Comparison of ENCODE assay signal across 8 cellular contexts in genomic region chr10:119283818-119284217, GRCh38.
DNase-seq lines count a peak whose midpoint lies in the region; ATAC-seq and TF ChIP-seq lines count a peak whose summit lies in the region.

No MANE protein-coding gene starts in this region.

- H3K79me2 ChIP-seq in DOHH2 (ENCODE audit: control insufficient read depth, low read length): no peaks in the 10 kb centered on the region

- H3K4me1 ChIP-seq in DOHH2 (ENCODE audit: control insufficient read depth, low read length): peaks cover 22% of the 10 kb centered on the region
- H3K4me1 ChIP-seq in right atrium auricular region: peaks cover 0 to 97% of the 10 kb centered on the region in 2 donors

- H3K9me2 ChIP-seq in DOHH2 (replicated peaks; ENCODE audit: control insufficient read depth, low read length): no peaks in the 10 kb centered on the region

- H3K27me3 ChIP-seq in DOHH2 (ENCODE audit: control insufficient read depth, low read length): no peaks in the 10 kb centered on the region
- H3K27me3 ChIP-seq in right atrium auricular region: no peaks in the 10 kb centered on the region

- H3K36me3 ChIP-seq in DOHH2 (ENCODE audit: control insufficient read depth, low read length): no peaks in the 10 kb centered on the region
- no peaks in the 10 kb centered on the region for H3K36me3 ChIP-seq in right atrium auricular region

- 0 out of 2 replicates have a peak overlapping the region, but pooled peaks have one; percentile 22 for H3K4me2 ChIP-seq in DOHH2 (ENCODE audit: low read length)

- H3K27ac ChIP-seq in DOHH2 (ENCODE audit: low read depth, low read length) (no peak overlapping the region), right atrium auricular region (peak overlapping the region; percentile 64 to 77), substantia nigra (ENCODE audit: low read depth, low read length, poor library complexity, severe bottlenecking) (no peak overlapping the region)

- no peaks in the 10 kb centered on the region for H3K9me3 ChIP-seq in DOHH2 (ENCODE audit: control insufficient read depth, insufficient read depth, low read length)
- H3K9me3 ChIP-seq in right atrium auricular region: no peaks in the 10 kb centered on the region

- TF ChIP-seq CTCF in DOHH2 (IDR thresholded peaks at IDR 0.05; ENCODE audit: low read depth, low read length, poor library complexity, severe bottlenecking) (no peak), right atrium auricular region (IDR thresholded peaks at IDR 0.05) (no peak)

- peak; percentile 57 for ATAC-seq in GM19468 (IDR thresholded peaks at IDR 0.05; ENCODE audit: extremely low read depth, unreplicated experiment)
- ATAC-seq in HG03558 (IDR thresholded peaks at IDR 0.05; ENCODE audit: extremely low read depth, unreplicated experiment): peak; percentile 64

- DNase-seq in right atrium auricular region (ENCODE audit: low spot score) (no peak), DMS153 treated with DMSO at 0.1 percent for 48 hours (lab: John Stamatoyannopoulos, UW; ENCODE audit: unreplicated experiment) (no peak), HuH-7 (ENCODE audit: low spot score) (no peak), substantia nigra (lab: John Stamatoyannopoulos, UW) (no peak), NCI-H2227 (lab: John Stamatoyannopoulos, UW; ENCODE audit: unreplicated experiment) (no peak)

- H4K20me1 ChIP-seq in DOHH2 (ENCODE audit: control insufficient read depth, insufficient read depth, low read depth, low read length): no peaks in the 10 kb centered on the region

- H3K4me3 ChIP-seq in DOHH2 (ENCODE audit: low read length) (no peak overlapping the region), right atrium auricular region (no peak overlapping the region)

- no peaks in the 10 kb centered on the region for H3F3A ChIP-seq in DOHH2 (ENCODE audit: control insufficient read depth, insufficient read depth)

Comparison
In these comparisons a context has a peak if more than half of its experiments do, and no peak if none do; other contexts are left out.
1. H3K27ac ChIP-seq: peak in right atrium auricular region (2 of 2); none in DOHH2 (single experiment) and substantia nigra (single experiment).